In the genomic region with DNA sequence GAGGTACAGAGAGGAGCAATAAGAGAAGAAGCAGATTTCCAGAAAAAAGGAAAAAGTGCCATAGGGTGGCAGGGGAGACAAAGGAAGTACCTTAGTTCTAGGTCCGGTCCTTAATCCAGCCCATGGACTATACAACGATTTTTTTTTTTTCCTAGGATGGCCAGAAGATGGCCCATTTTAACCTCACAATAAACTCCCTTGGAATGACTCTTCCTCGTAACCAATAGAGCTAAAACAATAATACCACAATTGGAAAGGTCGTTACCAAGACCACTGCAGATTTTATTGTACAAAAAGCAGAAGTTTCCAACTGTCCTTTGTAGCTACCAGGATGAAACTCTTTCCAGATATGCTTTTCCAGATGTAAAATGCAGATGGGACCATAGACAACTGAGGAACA, we compare ENCODE assay signal across 1 cellular context.
TF ChIP-seq lines count a peak whose summit lies in the region.

No MANE protein-coding gene starts in this region.

TF ChIP-seq in HEK293, 187 proteins besides CTCF, POLR2A, EP300 and RAD21 (continued from another document):
- TF ChIP-seq, protein P1, sequence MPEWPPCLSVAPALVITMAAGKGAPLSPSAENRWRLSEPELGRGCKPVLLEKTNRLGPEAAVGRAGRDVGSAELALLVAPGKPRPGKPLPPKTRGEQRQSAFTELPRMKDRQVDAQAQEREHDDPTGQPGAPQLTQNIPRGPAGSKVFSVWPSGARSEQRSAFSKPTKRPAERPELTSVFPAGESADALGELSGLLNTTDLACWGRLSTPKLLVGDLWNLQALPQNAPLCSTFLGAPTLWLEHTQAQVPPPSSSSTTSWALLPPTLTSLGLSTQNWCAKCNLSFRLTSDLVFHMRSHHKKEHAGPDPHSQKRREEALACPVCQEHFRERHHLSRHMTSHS (tag by site-specific recombination; IDR thresholded peaks at IDR 0.05), result no peak
- TF ChIP-seq, protein P2, sequence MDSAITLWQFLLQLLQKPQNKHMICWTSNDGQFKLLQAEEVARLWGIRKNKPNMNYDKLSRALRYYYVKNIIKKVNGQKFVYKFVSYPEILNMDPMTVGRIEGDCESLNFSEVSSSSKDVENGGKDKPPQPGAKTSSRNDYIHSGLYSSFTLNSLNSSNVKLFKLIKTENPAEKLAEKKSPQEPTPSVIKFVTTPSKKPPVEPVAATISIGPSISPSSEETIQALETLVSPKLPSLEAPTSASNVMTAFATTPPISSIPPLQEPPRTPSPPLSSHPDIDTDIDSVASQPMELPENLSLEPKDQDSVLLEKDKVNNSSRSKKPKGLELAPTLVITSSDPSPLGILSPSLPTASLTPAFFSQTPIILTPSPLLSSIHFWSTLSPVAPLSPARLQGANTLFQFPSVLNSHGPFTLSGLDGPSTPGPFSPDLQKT (IDR thresholded peaks at IDR 0.05; ENCODE audit: borderline replicate concordance, low read depth, low read length), result no peak
- TF ChIP-seq GLIS2 (tag by site-specific recombination; IDR thresholded peaks at IDR 0.05) (no peak), ZNF335 (tag by site-specific recombination; conservative IDR thresholded peaks at IDR 0.05) (no peak), ZNF548 (tag by site-specific recombination; IDR thresholded peaks at IDR 0.05) (no peak), ZFP37 (tag by site-specific recombination; IDR thresholded peaks at IDR 0.05) (no peak)
TF ChIP-seq in HEK293: peak in this region for 0.
